Comparison of ENCODE assay signal across 8 cellular contexts in the genomic region with DNA sequence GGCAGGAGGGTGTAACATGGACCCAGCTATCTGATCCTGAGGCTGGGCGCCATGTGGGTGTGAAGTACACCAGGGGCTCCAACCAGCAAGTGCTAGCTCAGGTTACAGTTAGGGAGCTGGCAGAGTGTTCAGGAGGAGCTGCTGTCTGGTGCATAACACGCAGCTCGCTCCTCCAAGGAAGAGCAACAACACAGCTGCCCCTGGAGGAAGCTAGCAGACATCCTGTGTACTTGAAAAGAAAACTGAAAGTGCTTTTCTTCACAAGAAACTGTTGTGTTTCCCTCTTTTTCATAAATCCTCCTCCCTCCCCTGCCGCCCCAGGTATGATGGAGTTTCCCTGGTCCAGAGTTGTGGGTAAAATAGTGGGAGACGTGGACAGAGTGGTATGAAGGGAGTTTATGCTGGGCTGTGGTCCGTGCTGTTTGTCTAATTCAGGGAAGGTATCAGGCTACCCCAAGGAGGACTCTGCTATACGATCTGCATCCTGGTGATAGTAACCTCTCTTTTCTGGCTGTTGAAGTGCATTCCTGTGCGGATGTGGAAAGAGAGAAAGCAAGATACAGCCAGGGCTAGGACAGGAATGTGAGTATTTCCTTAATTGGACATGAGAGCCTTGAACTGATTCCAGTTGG. TPM values are rescaled to one million over a fixed set of nuclear protein-coding genes. Genes with fewer than 3 reads are reported as not detected.
A peak's percentile ranks its signal among the peaks of the same experiment; 100 is the strongest.
DNase-seq lines count a peak whose midpoint lies in the region; ATAC-seq and TF ChIP-seq lines count a peak whose summit lies in the region.

No MANE protein-coding gene starts in this region.

- peaks cover 63% of the 10 kb centered on the region for H3K4me1 Mint-ChIP-seq in activated B cell treated with CpG ODN at 0.5 μM for 24 hours

- TF ChIP-seq POLR2A in esophagus muscularis mucosa (IDR thresholded peaks at IDR 0.05; ENCODE audit: low read depth): no peak

- no peak overlapping the region for H2BK15ac ChIP-seq in neuronal stem cell (ENCODE audit: low read length)

- H3K18ac ChIP-seq in neuronal stem cell (ENCODE audit: low read length): no peak overlapping the region

- H2BK120ac ChIP-seq in neuronal stem cell (ENCODE audit: low read depth, low read length): no peak overlapping the region

- peak overlapping the region; percentile 99 for H3K27ac Mint-ChIP-seq in activated B cell treated with CpG ODN at 0.5 μM for 24 hours

- H3K27me3 Mint-ChIP-seq in activated B cell treated with CpG ODN at 0.5 μM for 24 hours: no peaks in the 10 kb centered on the region

- H3K27me3 ChIP-seq in esophagus muscularis mucosa (no peaks in the 10 kb centered on the region), neuronal stem cell (ENCODE audit: control insufficient read depth in 3 of 3, insufficient read depth in 3 of 3, low read depth in 1 of 3, low read length in 3 of 3) (peaks cover 0 to 65% (median 7%) of the 10 kb centered on the region in 3 experiments)

- H3K79me1 ChIP-seq in neuronal stem cell (ENCODE audit: low read depth, low read length): no peaks in the 10 kb centered on the region

- H3K4me3 Mint-ChIP-seq in activated B cell treated with CpG ODN at 0.5 μM for 24 hours: peak overlapping the region; percentile 90

- no peak overlapping the region for H2AK5ac ChIP-seq in neuronal stem cell (ENCODE audit: low read depth, low read length)

- H3K4me3 ChIP-seq in esophagus muscularis mucosa (peak overlapping the region; percentile 39 to 52 (median 44)), neuronal stem cell (ENCODE audit: low read length in 2 of 2) (no peak overlapping the region)

- POLR2A ChIA-PET in activated B cell treated with CpG ODN at 0.5 μM for 24 hours (lab: Charles Lee): interaction anchor here (0.8 to 5.7 kb wide), 11 partner anchors 7 to 222 kb away, joined by 3 to 40 read pairs (median 4); partner anchors contain the start of genes LBH, LCLAT1 and YPEL5

- CTCF ChIA-PET in activated B cell treated with CpG ODN at 0.5 μM for 24 hours (lab: Charles Lee): interaction anchor here (0.6 to 11.2 kb wide), 8 partner anchors 8 to 487 kb away, joined by 3 to 90 read pairs (median 3); no protein-coding TSS in a partner anchor

- H4K8ac ChIP-seq in neuronal stem cell (ENCODE audit: low read depth, low read length): no peak overlapping the region

- H3K4me1 ChIP-seq in esophagus muscularis mucosa: peaks cover 28 to 40% (median 29%) of the 10 kb centered on the region in 4 donors
- peaks cover 0 to 9% of the 10 kb centered on the region in 2 donors for H3K4me1 ChIP-seq in neuronal stem cell (ENCODE audit: control insufficient read depth in 2 of 2, insufficient read depth in 1 of 2, low read depth in 1 of 2, low read length in 2 of 2)

- H3K9ac ChIP-seq in neuronal stem cell (ENCODE audit: low read depth, low read length, poor library complexity): no peak overlapping the region

- H2BK5ac ChIP-seq in neuronal stem cell (ENCODE audit: low read length): no peak overlapping the region

- DNase-seq in Daoy (ENCODE audit: low read depth): peak; percentile 83
- peak; percentile 83 to 89 for DNase-seq in Kasumi-1 (lab: John Stamatoyannopoulos, UW)
- DNase-seq in activated B cell treated with CpG ODN at 0.5 μM for 24 hours: no peak
- DNase-seq in esophagus muscularis mucosa (ENCODE audit: extremely low spot score): no peak
- DNase-seq in neuronal stem cell (ENCODE audit: low spot score): no peak
- no peak for DNase-seq in DMS114 treated with DMSO at 0.1 percent for 48 hours (lab: John Stamatoyannopoulos, UW; ENCODE audit: unreplicated experiment)
- no peak for DNase-seq in COLO829 (ENCODE audit: low spot score)

- no peak overlapping the region for H3K14ac ChIP-seq in neuronal stem cell (ENCODE audit: low read length)

- H3K9me3 Mint-ChIP-seq in activated B cell treated with CpG ODN at 0.5 μM for 24 hours: no peaks in the 10 kb centered on the region

- no peak overlapping the region for H3K4ac ChIP-seq in neuronal stem cell (ENCODE audit: low read length)

- no peak overlapping the region for H4K91ac ChIP-seq in neuronal stem cell (ENCODE audit: low read depth, low read length, poor library complexity)

- peak overlapping the region; percentile 63 for H2AFZ ChIP-seq in neuronal stem cell (ENCODE audit: low read length)

- intact Hi-C loops in activated B cell treated with CpG ODN at 0.5 μM for 24 hours (cut with micrococcal nuclease) (loop anchor here (1.0 kb wide), 1 partner anchor 79 kb away; no protein-coding TSS in a partner anchor), esophagus muscularis mucosa (cut with DNase I) (loop anchor here (10.0 kb wide), 2 partner anchors 60 to 250 kb away; no protein-coding TSS in a partner anchor)

- H3K36me3 Mint-ChIP-seq in activated B cell treated with CpG ODN at 0.5 μM for 24 hours (ENCODE audit: low read depth): no peaks in the 10 kb centered on the region

- no peak overlapping the region for H3K4me2 ChIP-seq in neuronal stem cell (ENCODE audit: insufficient read depth, low read length, poor library complexity, severe bottlenecking)

- H2BK12ac ChIP-seq in neuronal stem cell (ENCODE audit: low read length): no peak overlapping the region

- TF ChIP-seq EP300 in esophagus muscularis mucosa (IDR thresholded peaks at IDR 0.05): no peak

- ATAC-seq in GM21381 (IDR thresholded peaks at IDR 0.05; ENCODE audit: unreplicated experiment): peak; percentile 56
- ATAC-seq in activated B cell treated with CpG ODN at 0.5 μM for 24 hours (ENCODE audit: low read depth): peak; percentile 64

- H3K9me3 ChIP-seq in esophagus muscularis mucosa (no peaks in the 10 kb centered on the region), neuronal stem cell (replicated peaks in 1 of 2; ENCODE audit: control insufficient read depth in 2 of 2, insufficient read depth in 1 of 2, low read depth in 1 of 2, low read length in 2 of 2) (no peaks in the 10 kb centered on the region)

- H3K23ac ChIP-seq in neuronal stem cell (ENCODE audit: low read depth, low read length, poor library complexity): no peak overlapping the region

- TF ChIP-seq CTCF in activated B cell treated with CpG ODN at 0.5 μM for 24 hours (IDR thresholded peaks at IDR 0.05) (no peak), esophagus muscularis mucosa (IDR thresholded peaks at IDR 0.05) (peak in 1 of 3 experiments; percentile 11)

- no peaks in the 10 kb centered on the region for H3K36me3 ChIP-seq in esophagus muscularis mucosa
- no peaks in the 10 kb centered on the region for H3K36me3 ChIP-seq in neuronal stem cell (replicated peaks in 1 of 2; ENCODE audit: control insufficient read depth in 2 of 2, insufficient read depth in 2 of 2, low read length in 2 of 2)

- H3K27ac ChIP-seq in esophagus muscularis mucosa (replicated peaks in 1 of 4) (peak overlapping the region; percentile 80 to 87 (median 84)), neuronal stem cell (replicated peaks; ENCODE audit: low read length) (no peak overlapping the region)

- WGBS in esophagus muscularis mucosa: 21% methylated on average over 8 of the region's 8 CpGs
- no CpG with 5 or more reads among the region's 8 CpGs for WGBS in neuronal stem cell (ENCODE audit: extremely low coverage in 2 of 2, insufficient read length in 2 of 2, insufficient replicate concordance in 1 of 2), 2 donors

RNA-seq across cellular contexts. Expression of gene LBH, which starts 6.1 kb away (rescaled TPM):
- 128 and 147 TPM in 2 replicates for total RNA-seq in Daoy (2014; rRNA removed; shearing (Covaris generic))
- 120 and 131 TPM in 2 replicates for total RNA-seq in activated B cell treated with CpG ODN at 0.5 μM for 24 hours
- 1,000 to 10,000 TPM in 1 of 4 donors, 100 to 1,000 TPM in 3; 120 to 1,007 (median 283) TPM for total RNA-seq in esophagus muscularis mucosa
- polyA plus RNA-seq in neuronal stem cell (2013, experiment 1 of 2): 20.2 TPM
- polyA plus RNA-seq in neuronal stem cell (2013, experiment 2 of 2): 18.1 TPM

Comparison
In these comparisons a context has a peak if more than half of its experiments do, and no peak if none do; other contexts are left out.
1. DNase-seq: peak in Daoy (single experiment) and Kasumi-1 (2 of 2); none in activated B cell treated with CpG ODN at 0.5 μM for 24 hours (single experiment), esophagus muscularis mucosa (single experiment), neuronal stem cell (single experiment), DMS114 treated with DMSO at 0.1 percent for 48 hours (single experiment) and COLO829 (single experiment).
2. H3K4me3 ChIP-seq: peak in esophagus muscularis mucosa (4 of 4); none in neuronal stem cell (0 of 2).